ENCODE assay signal across 12 cellular contexts in the genomic region with DNA sequence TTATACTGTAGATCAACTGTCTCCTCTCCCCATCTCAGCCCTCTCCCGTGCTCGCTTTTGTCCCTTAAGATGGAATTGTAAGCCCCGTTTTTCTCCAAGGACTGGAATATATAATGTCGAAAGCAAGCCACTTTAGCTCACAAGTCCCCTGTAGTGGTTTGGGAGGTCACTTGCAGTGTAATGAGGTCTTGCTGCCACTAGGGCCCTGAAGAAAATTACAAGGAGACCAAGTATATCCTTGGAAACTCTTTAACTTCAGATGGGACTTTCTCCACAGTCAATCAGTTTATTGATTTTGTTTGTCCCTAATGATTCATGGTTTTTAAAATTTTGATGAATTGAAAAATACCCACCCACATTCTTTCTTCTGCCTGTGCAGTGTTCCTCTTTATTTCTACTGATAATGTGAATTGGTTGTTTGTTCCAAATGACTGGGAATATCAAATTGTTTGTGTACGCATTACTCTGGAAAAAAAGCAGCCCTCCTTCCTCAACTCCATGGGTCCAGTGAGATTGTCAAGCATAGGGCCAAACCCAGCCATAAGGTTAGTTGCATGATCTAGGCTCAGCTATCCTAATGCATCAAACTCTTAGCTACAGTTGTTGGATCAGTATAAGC.
A peak's percentile ranks its signal among the peaks of the same experiment; 100 is the strongest.
DNase-seq lines count a peak whose midpoint lies in the region; ATAC-seq and TF ChIP-seq lines count a peak whose summit lies in the region.
"Had no signal": no experiment of that assay in that cellular context is flagged by ENCODE, and none has a peak within 500 bp of the region (broad histone marks: within the 10 kb centered on the region; RNA-seq: fewer than 3 reads in every experiment).

No MANE protein-coding gene starts in this region.

- TF ChIP-seq POLR2A in NB4 (IDR thresholded peaks at IDR 0.05; ENCODE audit: extremely low read depth, insufficient read length), result no peak

- H3K27ac Mint-ChIP-seq in stimulated activated naive CD8-positive, alpha-beta T cell treated with anti-CD3 and anti-CD28 coated beads, Interleukin-15, amount 100 ng/mL, for 72 hours, result no peak overlapping the region

- H3K4me3 ChIP-seq in NB4 (ENCODE audit: low read depth, low read length), result no peak overlapping the region
- no peak overlapping the region for H3K4me3 ChIP-seq in coronary artery

- H3K27ac ChIP-seq in C4-2B (no peak overlapping the region), coronary artery (no peak overlapping the region)

- DNase-seq in NB4 (ENCODE audit: low read depth) (peak; percentile 24), glomerular visceral epithelial cell (ENCODE audit: extremely low spot score) (peak; percentile 3), NCI-H1930 (lab: John Stamatoyannopoulos, UW) (no peak), coronary artery (ENCODE audit: low spot score) (no peak)
- no peak for DNase-seq in stimulated activated naive CD8-positive, alpha-beta T cell treated with anti-CD3 and anti-CD28 coated beads, Interleukin-15, amount 100 ng/mL, for 72 hours
- DNase-seq: caudate nucleus, DMS79 treated with DMSO at 0.1 percent for 48 hours, kidney, NCI-H1694 treated with DMSO at 0.1 percent for 48 hours had no signal

- H3K4me1 Mint-ChIP-seq in stimulated activated naive CD8-positive, alpha-beta T cell treated with anti-CD3 and anti-CD28 coated beads, Interleukin-15, amount 100 ng/mL, for 72 hours, result no peaks in the 10 kb centered on the region

- H3K9me3 Mint-ChIP-seq in stimulated activated naive CD8-positive, alpha-beta T cell treated with anti-CD3 and anti-CD28 coated beads, Interleukin-15, amount 100 ng/mL, for 72 hours, result peaks cover 0 to 6% of the 10 kb centered on the region in 2 donors

- H3K27me3 Mint-ChIP-seq in stimulated activated naive CD8-positive, alpha-beta T cell treated with anti-CD3 and anti-CD28 coated beads, Interleukin-15, amount 100 ng/mL, for 72 hours, result no peaks in the 10 kb centered on the region

- H3K4me3 Mint-ChIP-seq in stimulated activated naive CD8-positive, alpha-beta T cell treated with anti-CD3 and anti-CD28 coated beads, Interleukin-15, amount 100 ng/mL, for 72 hours, result no peak overlapping the region

- TF ChIP-seq CTCF in C4-2B (conservative IDR thresholded peaks at IDR 0.05), result peak; percentile 78
- peak; percentile 57 for TF ChIP-seq CTCF in NB4 (IDR thresholded peaks at IDR 0.05; ENCODE audit: low read depth, low read length)
- TF ChIP-seq CTCF in coronary artery (IDR thresholded peaks at IDR 0.05), result no peak

- ATAC-seq in GM21381 (IDR thresholded peaks at IDR 0.05; ENCODE audit: unreplicated experiment) (peak; percentile 54), HG03175 (IDR thresholded peaks at IDR 0.05; ENCODE audit: unreplicated experiment) (no peak)
- ATAC-seq in stimulated activated naive CD8-positive, alpha-beta T cell treated with anti-CD3 and anti-CD28 coated beads, Interleukin-15, amount 100 ng/mL, for 72 hours, result no peak

Comparison
In these comparisons a context has a peak if more than half of its experiments do, and no peak if none do; other contexts are left out.
1. DNase-seq: peak in NB4 (single experiment) and glomerular visceral epithelial cell (single experiment); none in stimulated activated naive CD8-positive, alpha-beta T cell treated with anti-CD3 and anti-CD28 coated beads, Interleukin-15, amount 100 ng/mL, for 72 hours (0 of 2), NCI-H1930 (0 of 2) and coronary artery (single experiment).